In genomic region chr1:114512595-114513280, GRCh38 we compare ENCODE assay signal across 9 cellular contexts. TPM values are rescaled to one million over a fixed set of nuclear protein-coding genes. Genes with fewer than 3 reads are reported as not detected.
DNase-seq lines count a peak whose midpoint lies in the region; ATAC-seq and TF ChIP-seq lines count a peak whose summit lies in the region.
"Had no signal": no experiment of that assay in that cellular context is flagged by ENCODE, and none has a peak within 500 bp of the region (broad histone marks: within the 10 kb centered on the region; RNA-seq: fewer than 3 reads in every experiment).

No MANE protein-coding gene starts in this region.

- WGBS in esophagus squamous epithelium, 2 donors: 86 to 90% methylated on average over 5 to 11 of the region's 11 CpGs

- DNase-seq in T-helper 1 cell (no peak), retina (no peak), esophagus squamous epithelium (lab: John Stamatoyannopoulos, UW) (no peak)
- no peak for DNase-seq in effector memory CD8-positive, alpha-beta T cell

- H3K36me3 ChIP-seq in OCI-LY1 (ENCODE audit: insufficient read depth, low read length) (no peaks in the 10 kb centered on the region; the same call in 1 of the 2 replicates), rectal smooth muscle tissue (ENCODE audit: control insufficient read depth, insufficient read depth, low read length) (no peaks in the 10 kb centered on the region), esophagus squamous epithelium (no peaks in the 10 kb centered on the region)
- H3K36me3 ChIP-seq: neutrophil had no signal

- peak overlapping the region; percentile 98 for H3K27ac Mint-ChIP-seq in T-helper 1 cell treated with Interleukin-12 subunit alpha and Interleukin-12 subunit beta and Interleukin-4 antibody, amounts not matched to agents 30 μg/mL and 1 μg/mL, for 36 hours
- peak overlapping the region; percentile 100 for H3K27ac Mint-ChIP-seq in effector memory CD8-positive, alpha-beta T cell

- peak overlapping the region; percentile 75 for H3K4me3 Mint-ChIP-seq in T-helper 1 cell treated with Interleukin-12 subunit alpha and Interleukin-12 subunit beta and Interleukin-4 antibody, amounts not matched to agents 30 μg/mL and 1 μg/mL, for 36 hours
- H3K4me3 Mint-ChIP-seq in effector memory CD8-positive, alpha-beta T cell: peak overlapping the region; percentile 83 to 99

- intact Hi-C loops in esophagus squamous epithelium (cut with DNase I): no loop called here

- peaks cover 7% of the 10 kb centered on the region for H3K36me3 Mint-ChIP-seq in T-helper 1 cell treated with Interleukin-12 subunit alpha and Interleukin-12 subunit beta and Interleukin-4 antibody, amounts not matched to agents 30 μg/mL and 1 μg/mL, for 36 hours (ENCODE audit: low read depth)
- peaks cover 20% of the 10 kb centered on the region for H3K36me3 Mint-ChIP-seq in effector memory CD8-positive, alpha-beta T cell (ENCODE audit: insufficient read depth)

- no peak overlapping the region for H3K27ac ChIP-seq in OCI-LY1 (ENCODE audit: low read depth, low read length, poor library complexity, severe bottlenecking)
- no peak overlapping the region for H3K27ac ChIP-seq in rectal smooth muscle tissue (ENCODE audit: low read depth, low read length)
- H3K27ac ChIP-seq in esophagus squamous epithelium: no peak overlapping the region

- H3K9me3 Mint-ChIP-seq in T-helper 1 cell treated with Interleukin-12 subunit alpha and Interleukin-12 subunit beta and Interleukin-4 antibody, amounts not matched to agents 30 μg/mL and 1 μg/mL, for 36 hours: no peaks in the 10 kb centered on the region
- H3K9me3 Mint-ChIP-seq in effector memory CD8-positive, alpha-beta T cell: no peaks in the 10 kb centered on the region

- no peak for TF ChIP-seq POLR2A in esophagus squamous epithelium (IDR thresholded peaks at IDR 0.05)

- no peaks in the 10 kb centered on the region for H4K20me1 ChIP-seq in OCI-LY1 (ENCODE audit: insufficient read depth, low read length)

- peak overlapping the region; percentile 80 for H3K4me2 ChIP-seq in OCI-LY1 (ENCODE audit: low read length)

- H3K4me1 ChIP-seq in OCI-LY1 (ENCODE audit: insufficient read depth, low read length, severe bottlenecking) (peaks cover 31% of the 10 kb centered on the region), rectal smooth muscle tissue (ENCODE audit: control insufficient read depth, insufficient read depth, low read length) (peaks cover 7% of the 10 kb centered on the region), esophagus squamous epithelium (peaks cover 13 to 34% (median 23%) of the 10 kb centered on the region in 3 donors)

- TF ChIP-seq CTCF in OCI-LY1 (IDR thresholded peaks at IDR 0.05; ENCODE audit: low read length) (no peak), esophagus squamous epithelium (IDR thresholded peaks at IDR 0.05) (no peak)

- no peak overlapping the region for H2AFZ ChIP-seq in OCI-LY1 (ENCODE audit: low read length)

- no peaks in the 10 kb centered on the region for H3K9me2 ChIP-seq in OCI-LY1 (ENCODE audit: low read depth, low read length)

- peaks cover 28% of the 10 kb centered on the region for H3K79me2 ChIP-seq in OCI-LY1 (ENCODE audit: insufficient read depth, low read length)

- H3K9ac ChIP-seq in OCI-LY1 (ENCODE audit: low read length) (no peak overlapping the region), rectal smooth muscle tissue (ENCODE audit: low read length) (no peak overlapping the region)

- H3F3A ChIP-seq in OCI-LY1 (ENCODE audit: insufficient read depth, low read length): no peaks in the 10 kb centered on the region

- H3K4me3 ChIP-seq in OCI-LY1 (ENCODE audit: low read depth, low read length, poor library complexity, severe bottlenecking) (peak overlapping the region; percentile 100), rectal smooth muscle tissue (ENCODE audit: low read length) (peak overlapping the region; percentile 87), esophagus squamous epithelium (no peak overlapping the region)

- peaks cover 32% of the 10 kb centered on the region for H3K4me1 Mint-ChIP-seq in T-helper 1 cell treated with Interleukin-12 subunit alpha and Interleukin-12 subunit beta and Interleukin-4 antibody, amounts not matched to agents 30 μg/mL and 1 μg/mL, for 36 hours (ENCODE audit: low read depth)
- H3K4me1 Mint-ChIP-seq in effector memory CD8-positive, alpha-beta T cell (ENCODE audit: low read depth in 2 of 2): peaks cover 27 to 41% of the 10 kb centered on the region in 2 donors

- no peaks in the 10 kb centered on the region for H3K27me3 Mint-ChIP-seq in T-helper 1 cell treated with Interleukin-12 subunit alpha and Interleukin-12 subunit beta and Interleukin-4 antibody, amounts not matched to agents 30 μg/mL and 1 μg/mL, for 36 hours (ENCODE audit: low read depth)
- H3K27me3 Mint-ChIP-seq in effector memory CD8-positive, alpha-beta T cell: no peaks in the 10 kb centered on the region

- ATAC-seq in effector memory CD8-positive, alpha-beta T cell (replicated peaks): no peak
- ATAC-seq in HG03432 (IDR thresholded peaks at IDR 0.05; ENCODE audit: unreplicated experiment): no peak

- H3K27me3 ChIP-seq in OCI-LY1 (ENCODE audit: insufficient read depth, low read length): no peaks in the 10 kb centered on the region
- no peaks in the 10 kb centered on the region for H3K27me3 ChIP-seq in rectal smooth muscle tissue (ENCODE audit: control insufficient read depth, insufficient read depth, low read length)
- H3K27me3 ChIP-seq in esophagus squamous epithelium: no peaks in the 10 kb centered on the region
- H3K27me3 ChIP-seq: neutrophil had no signal

- H3K9me3 ChIP-seq in OCI-LY1 (ENCODE audit: low read length) (no peaks in the 10 kb centered on the region), esophagus squamous epithelium (no peaks in the 10 kb centered on the region)
- H3K9me3 ChIP-seq: neutrophil had no signal

RNA-seq across cellular contexts. Expression of gene TRIM33, which starts 1.7 kb away (rescaled TPM):
- 10 to 100 TPM; 19.1 to 38.7 (median 25.4) TPM for total RNA-seq in esophagus squamous epithelium

Comparison
In these comparisons a context has a peak if more than half of its experiments do, and no peak if none do; other contexts are left out.
1. H3K4me3 ChIP-seq: peak in OCI-LY1 (single experiment) and rectal smooth muscle tissue (single experiment); none in esophagus squamous epithelium (0 of 4).